25 cellular contexts compared by ENCODE assay signal in the genomic region with DNA sequence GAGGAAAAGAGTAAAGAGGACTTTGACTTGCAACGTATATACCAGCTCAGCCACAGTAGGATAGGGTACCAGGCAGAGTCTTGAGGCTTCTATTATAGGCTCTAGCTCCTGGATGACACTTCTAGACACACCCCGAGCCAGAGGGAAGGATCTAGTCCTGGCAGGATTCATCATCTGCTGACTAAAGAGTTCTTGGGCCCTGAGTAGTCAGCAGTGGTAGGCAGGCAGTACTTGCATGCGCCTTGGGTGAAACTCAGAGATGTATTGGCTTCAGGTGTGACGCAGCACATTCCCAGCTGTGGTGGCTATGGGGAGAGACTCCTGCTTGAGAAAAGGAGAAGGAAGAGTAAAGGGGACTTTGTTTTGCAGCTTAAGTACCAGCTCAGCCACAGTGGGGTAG.
"Had no signal": no experiment of that assay in that cellular context is flagged by ENCODE, and none has a peak within 500 bp of the region (broad histone marks: within the 10 kb centered on the region; RNA-seq: fewer than 3 reads in every experiment).

No MANE protein-coding gene starts in this region.

- DNase-seq: activated CD4-positive, alpha-beta memory T cell treated with anti-CD3 and anti-CD28 coated beads, Interleukin-2, amount 10 ng/mL, durations not matched to agents 7 days and 5 days; activated CD4-positive, alpha-beta T cell treated with anti-CD3 and anti-CD28 coated beads, Interleukin-2, amount 50 U/mL, for 1 hour; activated CD4-positive, CD25-positive, alpha-beta regulatory T cell; activated gamma-delta T cell treated with Interleukin-2 at 50 U/mL for 16 hours; activated naive CD4-positive, alpha-beta T cell treated with anti-CD3 and anti-CD28 coated beads, Interleukin-2, amount 10 ng/mL, durations not matched to agents 7 days and 5 days; activated naive CD8-positive, alpha-beta T cell treated with anti-CD3 and anti-CD28 coated beads for 36 hours; activated T-cell treated with anti-CD3 and anti-CD28 coated beads for 4 hours; activated T-cell treated with anti-CD3 and anti-CD28 coated beads, Interleukin-2, amount 50 U/mL, for 48 hours; central memory CD4-positive, alpha-beta T cell; KG1; NCI-H1092; NCI-H1417 treated with DMSO at 0.1 percent for 48 hours; NCI-H1694; NCI-H2029; NCI-H2107; NCI-H226; NCI-H69; NK-92 treated with Interleukin-12 subunit alpha and Interleukin-12 subunit beta, amount 100 ng/mL, for 24 hours; OCI-M1; SIG-M5; T-helper 17 cell; T-helper 9 cell had no signal

- FAIRE-seq: RCC 7860 had no signal

- H3K27ac ChIP-seq: VCaP had no signal

- ATAC-seq: activated T-helper 17 cell treated with anti-CD3 and anti-CD28 coated beads, Interleukin-2, amount 50 U/mL, for 72 hours; T-helper 17 cell had no signal
